In the genomic region with DNA sequence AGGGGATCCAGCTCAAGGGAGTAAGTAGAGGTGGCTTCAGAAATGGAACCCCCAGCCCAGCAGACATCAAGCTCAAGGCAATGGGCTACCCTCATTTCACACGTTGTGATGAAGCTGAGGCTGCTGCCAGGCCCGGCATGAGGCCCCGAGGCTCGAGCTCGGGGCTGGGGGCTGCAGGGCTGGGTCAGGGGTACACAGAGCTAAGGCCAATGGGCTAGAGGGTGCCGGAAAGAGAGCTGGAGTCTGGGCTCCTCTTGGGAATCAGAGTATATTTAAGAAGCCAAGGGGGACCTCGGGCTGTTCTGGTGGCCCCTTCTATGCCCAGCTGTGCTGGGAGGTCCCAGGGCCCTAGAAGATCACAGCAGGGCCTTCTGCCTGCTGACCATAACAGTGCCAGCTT, we compare ENCODE assay signal across 27 cellular contexts. TPM values are rescaled to one million over a fixed set of nuclear protein-coding genes. Genes with fewer than 3 reads are reported as not detected.
"Had no signal": no experiment of that assay in that cellular context is flagged by ENCODE, and none has a peak within 500 bp of the region (broad histone marks: within the 10 kb centered on the region; RNA-seq: fewer than 3 reads in every experiment).

No MANE protein-coding gene starts in this region.

- H3K9me3 ChIP-seq: ascending aorta, stomach, transverse colon had no signal

- H3K27me3 ChIP-seq: ascending aorta, brain microvascular endothelial cell, stomach, transverse colon had no signal

- H3K4me1 Mint-ChIP-seq: activated CD4-positive, alpha-beta memory T cell treated with anti-CD3 and anti-CD28 coated beads, Interleukin-2, amount 10 ng/mL, durations not matched to agents 7 days and 5 days; activated CD4-positive, alpha-beta T cell treated with anti-CD3 and anti-CD28 coated beads, Interleukin-2, amount 10 ng/mL, durations not matched to agents 24 days and 14 days; activated naive CD4-positive, alpha-beta T cell treated with anti-CD3 and anti-CD28 coated beads, Interleukin-2, amount 50 U/mL, for 24 hours; T-cell had no signal

- FAIRE-seq: endothelial cell of umbilical vein, kidney had no signal

- ATAC-seq: esophagus mucosa; naive thymus-derived CD4-positive, alpha-beta T cell; SK-N-SH treated with all-trans-retinoic acid at 6 μM for 48 hours; stimulated activated memory B cell treated with anti-CD40 and anti-IgM and Interleukin-4, amounts not matched to agents 10 μg/mL and 1 μg/mL and 100 μg/mL, for 72 hours; T-cell had no signal

- DNase-seq: activated CD4-positive, alpha-beta memory T cell treated with anti-CD3 and anti-CD28 coated beads, Interleukin-2, amount 10 ng/mL, durations not matched to agents 7 days and 5 days; activated CD4-positive, alpha-beta T cell treated with anti-CD3 and anti-CD28 coated beads, Interleukin-2, amount 10 ng/mL, durations not matched to agents 24 days and 14 days; activated gamma-delta T cell; brain microvascular endothelial cell; central memory CD4-positive, alpha-beta T cell; effector memory CD4-positive, alpha-beta T cell; foreskin melanocyte; kidney; naive thymus-derived CD4-positive, alpha-beta T cell; retina; stimulated activated CD4-positive, alpha-beta T cell treated with anti-CD3 and anti-CD28 coated beads, Interleukin-12 subunit alpha, Interleukin-12 subunit beta, amount 100 ng/mL, for 4 hours; stimulated activated CD4-positive, alpha-beta T cell treated with anti-CD3 and anti-CD28 coated beads, Interleukin-1b, Interleukin-23, amount 100 ng/mL, for 48 hours; stomach; T-cell; transverse colon had no signal

- H3K36me3 ChIP-seq: ascending aorta, brain microvascular endothelial cell, stomach, transverse colon had no signal

- H3K27me3 Mint-ChIP-seq: activated CD4-positive, alpha-beta memory T cell treated with anti-CD3 and anti-CD28 coated beads, Interleukin-2, amount 10 ng/mL, durations not matched to agents 7 days and 5 days; activated CD4-positive, alpha-beta T cell treated with anti-CD3 and anti-CD28 coated beads, Interleukin-2, amount 10 ng/mL, durations not matched to agents 24 days and 14 days; activated naive CD4-positive, alpha-beta T cell treated with anti-CD3 and anti-CD28 coated beads, Interleukin-2, amount 50 U/mL, for 24 hours; naive thymus-derived CD4-positive, alpha-beta T cell; T-cell had no signal

- H3K36me3 Mint-ChIP-seq: activated naive CD4-positive, alpha-beta T cell treated with anti-CD3 and anti-CD28 coated beads, Interleukin-2, amount 50 U/mL, for 24 hours; stimulated activated memory B cell treated with anti-CD40 and anti-IgM and Interleukin-4, amounts not matched to agents 10 μg/mL and 1 μg/mL and 100 μg/mL, for 72 hours had no signal

- H3K4me1 ChIP-seq: ascending aorta, transverse colon had no signal

- H3K27ac ChIP-seq: ascending aorta, brain microvascular endothelial cell, stomach, transverse colon had no signal

- H3K4me3 Mint-ChIP-seq: activated CD4-positive, alpha-beta memory T cell treated with anti-CD3 and anti-CD28 coated beads, Interleukin-2, amount 10 ng/mL, durations not matched to agents 7 days and 5 days; activated CD4-positive, alpha-beta T cell treated with anti-CD3 and anti-CD28 coated beads, Interleukin-2, amount 10 ng/mL, durations not matched to agents 24 days and 14 days; activated naive CD4-positive, alpha-beta T cell treated with anti-CD3 and anti-CD28 coated beads, Interleukin-2, amount 50 U/mL, for 24 hours; naive thymus-derived CD4-positive, alpha-beta T cell; neural crest cell; stimulated activated memory B cell treated with anti-CD40 and anti-IgM and Interleukin-4, amounts not matched to agents 10 μg/mL and 1 μg/mL and 100 μg/mL, for 72 hours; T-cell; T-helper 2 cell treated with Interferon-gamma antibody and Interleukin-4, amounts not matched to agents 5 μg/mL and 100 μg/mL, for 36 hours had no signal

- H3K9me3 Mint-ChIP-seq: activated CD4-positive, alpha-beta memory T cell treated with anti-CD3 and anti-CD28 coated beads, Interleukin-2, amount 10 ng/mL, durations not matched to agents 7 days and 5 days; activated CD4-positive, alpha-beta T cell treated with anti-CD3 and anti-CD28 coated beads, Interleukin-2, amount 10 ng/mL, durations not matched to agents 24 days and 14 days; activated naive CD4-positive, alpha-beta T cell treated with anti-CD3 and anti-CD28 coated beads, Interleukin-2, amount 50 U/mL, for 24 hours; neural crest cell; stimulated activated memory B cell treated with anti-CD40 and anti-IgM and Interleukin-4, amounts not matched to agents 10 μg/mL and 1 μg/mL and 100 μg/mL, for 72 hours; T-cell; T-helper 2 cell treated with Interferon-gamma antibody and Interleukin-4, amounts not matched to agents 5 μg/mL and 100 μg/mL, for 36 hours had no signal

- H3K4me3 ChIP-seq: ascending aorta, stomach, transverse colon had no signal

- H3K27ac Mint-ChIP-seq: activated CD4-positive, alpha-beta memory T cell treated with anti-CD3 and anti-CD28 coated beads, Interleukin-2, amount 10 ng/mL, durations not matched to agents 7 days and 5 days; activated CD4-positive, alpha-beta T cell treated with anti-CD3 and anti-CD28 coated beads, Interleukin-2, amount 10 ng/mL, durations not matched to agents 24 days and 14 days; activated naive CD4-positive, alpha-beta T cell treated with anti-CD3 and anti-CD28 coated beads, Interleukin-2, amount 50 U/mL, for 24 hours; progenitor cell of endocrine pancreas; stimulated activated memory B cell treated with anti-CD40 and anti-IgM and Interleukin-4, amounts not matched to agents 10 μg/mL and 1 μg/mL and 100 μg/mL, for 72 hours; T-cell; T-helper 2 cell treated with Interferon-gamma antibody and Interleukin-4, amounts not matched to agents 5 μg/mL and 100 μg/mL, for 36 hours had no signal

RNA-seq across cellular contexts. Expression of a gene that starts 7.4 kb away (rescaled TPM):
- total RNA-seq: activated CD4-positive, alpha-beta memory T cell treated with anti-CD3 and anti-CD28 coated beads, Interleukin-2, amount 10 ng/mL, durations not matched to agents 7 days and 5 days; activated CD4-positive, alpha-beta T cell treated with anti-CD3 and anti-CD28 coated beads, Interleukin-2, amount 10 ng/mL, durations not matched to agents 24 days and 14 days; ascending aorta; dermis microvascular lymphatic vessel endothelial cell; endothelial cell of umbilical vein; esophagus mucosa; lung microvascular endothelial cell; skeletal muscle tissue; T-cell had no signal
- polyA plus RNA-seq: endothelial cell of umbilical vein; naive thymus-derived CD4-positive, alpha-beta T cell had no signal

RNA-seq across cellular contexts. Expression of a gene that starts 9.0 kb away (rescaled TPM):
- total RNA-seq: activated CD4-positive, alpha-beta T cell treated with anti-CD3 and anti-CD28 coated beads, Interleukin-2, amount 10 ng/mL, durations not matched to agents 24 days and 14 days; neural crest cell; transverse colon had no signal
